In genomic region chr3:14331273-14331672, GRCh38 we compare ENCODE assay signal across 29 cellular contexts.
"Had no signal": no experiment of that assay in that cellular context is flagged by ENCODE, and none has a peak within 500 bp of the region (broad histone marks: within the 10 kb centered on the region; RNA-seq: fewer than 3 reads in every experiment).

No MANE protein-coding gene starts in this region.

- H3K9me3 ChIP-seq: gastrocnemius medialis, pancreas, right atrium auricular region, thoracic aorta, upper lobe of right lung had no signal

- H3K27me3 ChIP-seq: gastrocnemius medialis, pancreas, right atrium auricular region, upper lobe of right lung had no signal

- H3K4me1 ChIP-seq: right atrium auricular region, upper lobe of right lung had no signal

- H3K4me3 Mint-ChIP-seq: activated CD4-positive, alpha-beta memory T cell treated with anti-CD3 and anti-CD28 coated beads, Interleukin-2, amount 10 ng/mL, durations not matched to agents 7 days and 5 days; activated CD4-positive, alpha-beta T cell treated with anti-CD3 and anti-CD28 coated beads, Interleukin-2, amount 10 ng/mL, durations not matched to agents 7 days and 5 days; activated T-cell treated with anti-CD3 and anti-CD28 coated beads, Interleukin-2, amount 50 U/mL, for 4 hours; activated T-helper 17 cell treated with anti-CD3 and anti-CD28 coated beads, Interleukin-2, amount 50 U/mL, for 72 hours; central memory CD8-positive, alpha-beta T cell; naive thymus-derived CD4-positive, alpha-beta T cell; WTC11 had no signal

- H3K36me3 ChIP-seq: gastrocnemius medialis, pancreas, right atrium auricular region, thoracic aorta, upper lobe of right lung had no signal

- H3K27ac Mint-ChIP-seq: activated CD4-positive, alpha-beta memory T cell treated with anti-CD3 and anti-CD28 coated beads, Interleukin-2, amount 10 ng/mL, durations not matched to agents 7 days and 5 days; activated CD4-positive, alpha-beta T cell treated with anti-CD3 and anti-CD28 coated beads, Interleukin-2, amount 10 ng/mL, durations not matched to agents 7 days and 5 days; activated T-helper 17 cell treated with anti-CD3 and anti-CD28 coated beads, Interleukin-2, amount 50 U/mL, for 72 hours; WTC11 had no signal

- H3K27me3 Mint-ChIP-seq: activated T-helper 17 cell treated with anti-CD3 and anti-CD28 coated beads, Interleukin-2, amount 50 U/mL, for 72 hours; central memory CD8-positive, alpha-beta T cell had no signal

- H3K36me3 Mint-ChIP-seq: naive thymus-derived CD4-positive, alpha-beta T cell had no signal

- FAIRE-seq: bronchial epithelial cell, endometrium, pancreas had no signal

- H3K4me1 Mint-ChIP-seq: activated CD4-positive, alpha-beta memory T cell treated with anti-CD3 and anti-CD28 coated beads, Interleukin-2, amount 10 ng/mL, durations not matched to agents 7 days and 5 days; activated CD4-positive, alpha-beta T cell treated with anti-CD3 and anti-CD28 coated beads, Interleukin-2, amount 10 ng/mL, durations not matched to agents 7 days and 5 days; activated T-helper 17 cell treated with anti-CD3 and anti-CD28 coated beads, Interleukin-2, amount 50 U/mL, for 72 hours; central memory CD8-positive, alpha-beta T cell; naive thymus-derived CD4-positive, alpha-beta T cell had no signal

- ATAC-seq: activated T-cell treated with anti-CD3 and anti-CD28 coated beads, Interleukin-2, amount 50 U/mL, for 4 hours; activated T-helper 17 cell treated with anti-CD3 and anti-CD28 coated beads, Interleukin-2, amount 50 U/mL, for 72 hours; gastrocnemius medialis; left ventricle myocardium superior; naive thymus-derived CD4-positive, alpha-beta T cell; pancreas; stimulated activated naive CD8-positive, alpha-beta T cell treated with anti-CD3 and anti-CD28 coated beads, Interleukin-15, Interleukin-2, amounts not matched to agents 100 U/mL and 50 U/mL, for 24 hours; upper lobe of right lung; WTC11 had no signal

- H3K27ac ChIP-seq: epithelial cell of prostate, gastrocnemius medialis, pancreas, right atrium auricular region, thoracic aorta, upper lobe of right lung had no signal

- H3K9me3 Mint-ChIP-seq: activated CD4-positive, alpha-beta memory T cell treated with anti-CD3 and anti-CD28 coated beads, Interleukin-2, amount 10 ng/mL, durations not matched to agents 7 days and 5 days; activated CD4-positive, alpha-beta T cell treated with anti-CD3 and anti-CD28 coated beads, Interleukin-2, amount 10 ng/mL, durations not matched to agents 7 days and 5 days; activated T-helper 17 cell treated with anti-CD3 and anti-CD28 coated beads, Interleukin-2, amount 50 U/mL, for 72 hours; central memory CD8-positive, alpha-beta T cell had no signal

- DNase-seq: activated CD4-positive, alpha-beta memory T cell treated with anti-CD3 and anti-CD28 coated beads, Interleukin-2, amount 10 ng/mL, durations not matched to agents 7 days and 5 days; activated CD4-positive, alpha-beta T cell treated with anti-CD3 and anti-CD28 coated beads for 1 hour; activated CD4-positive, alpha-beta T cell treated with anti-CD3 and anti-CD28 coated beads, Interleukin-2, amount 10 ng/mL, durations not matched to agents 7 days and 5 days; activated gamma-delta T cell treated with Interleukin-2 at 50 U/mL for 16 hours; activated naive CD4-positive, alpha-beta T cell treated with anti-CD3 and anti-CD28 coated beads, Interleukin-2, amount 50 U/mL, for 16 hours; activated T-cell treated with anti-CD3 and anti-CD28 coated beads, Interleukin-2, amount 50 U/mL, for 4 hours; amygdala; dermis blood vessel endothelial cell; effector CD4-positive, alpha-beta T cell; gastrocnemius medialis; glutamatergic neuron; islet precursor cell; left ventricle myocardium superior; mammary epithelial cell; naive thymus-derived CD4-positive, alpha-beta T cell; nucleus accumbens; stimulated activated CD4-positive, alpha-beta T cell treated with anti-CD3 and anti-CD28 coated beads, Interleukin-2, amount 100 ng/mL, for 48 hours; stimulated activated naive CD8-positive, alpha-beta T cell treated with anti-CD3 and anti-CD28 coated beads, Interleukin-15, Interleukin-2, amounts not matched to agents 100 U/mL and 50 U/mL, for 24 hours; T-helper 2 cell; upper lobe of right lung had no signal

- H3K4me3 ChIP-seq: gastrocnemius medialis, pancreas, right atrium auricular region, thoracic aorta, upper lobe of right lung had no signal
